ENCODE assay signal across 34 cellular contexts in genomic region chr15:44153352-44153751, GRCh38. TPM values are rescaled to one million over a fixed set of nuclear protein-coding genes. Genes with fewer than 3 reads are reported as not detected.
"Had no signal": no experiment of that assay in that cellular context is flagged by ENCODE, and none has a peak within 500 bp of the region (broad histone marks: within the 10 kb centered on the region; RNA-seq: fewer than 3 reads in every experiment).

No MANE protein-coding gene starts in this region.

- H3K4me1 ChIP-seq: esophagus squamous epithelium, gastroesophageal sphincter had no signal

- H3K4me3 Mint-ChIP-seq: activated B cell treated with CpG ODN at 0.5 μM for 24 hours; activated CD8-positive, alpha-beta T cell treated with anti-CD3 and anti-CD28 coated beads for 36 hours; activated naive CD8-positive, alpha-beta T cell; activated T-cell treated with anti-CD3 and anti-CD28 coated beads, Interleukin-2, amount 50 U/mL, for 4 hours; activated T-helper 17 cell treated with anti-CD3 and anti-CD28 coated beads, Interleukin-2, amount 50 U/mL, for 72 hours; central memory CD8-positive, alpha-beta T cell; effector memory CD8-positive, alpha-beta T cell; T-helper 17 cell; T-helper 2 cell treated with Interferon-gamma antibody and Interleukin-4, amounts not matched to agents 5 μg/mL and 100 μg/mL, for 36 hours had no signal

- H3K27ac Mint-ChIP-seq: activated B cell treated with CpG ODN at 0.5 μM for 24 hours; activated CD8-positive, alpha-beta T cell treated with anti-CD3 and anti-CD28 coated beads for 36 hours; activated naive CD8-positive, alpha-beta T cell; activated T-helper 17 cell treated with anti-CD3 and anti-CD28 coated beads, Interleukin-2, amount 50 U/mL, for 72 hours; effector memory CD8-positive, alpha-beta T cell; T-helper 17 cell; T-helper 2 cell treated with Interferon-gamma antibody and Interleukin-4, amounts not matched to agents 5 μg/mL and 100 μg/mL, for 36 hours had no signal

- ATAC-seq: activated CD4-positive, CD25-positive, alpha-beta regulatory T cell treated with anti-CD3 and anti-CD28 coated beads, Interleukin-2, amount 50 U/mL, for 24 hours; activated CD8-positive, alpha-beta T cell treated with anti-CD3 and anti-CD28 coated beads for 36 hours; activated T-cell treated with anti-CD3 and anti-CD28 coated beads, Interleukin-2, amount 50 U/mL, for 4 hours; activated T-helper 17 cell treated with anti-CD3 and anti-CD28 coated beads, Interleukin-2, amount 50 U/mL, for 72 hours; effector memory CD8-positive, alpha-beta T cell; gastroesophageal sphincter; T-helper 17 cell had no signal

- DNase-seq: activated B cell treated with CpG ODN at 0.5 μM for 24 hours; activated CD4-positive, alpha-beta T cell treated with anti-CD3 and anti-CD28 coated beads for 48 hours; activated CD4-positive, alpha-beta T cell treated with anti-CD3 and anti-CD28 coated beads, Interleukin-2, amount 50 U/mL, for 1 hour; activated CD4-positive, alpha-beta T cell treated with anti-CD3 and anti-CD28 coated beads, Interleukin-2, amount 50 U/mL, for 48 hours; activated CD8-positive, alpha-beta memory T cell treated with anti-CD3 and anti-CD28 coated beads for 24 hours; activated CD8-positive, alpha-beta T cell treated with anti-CD3 and anti-CD28 coated beads for 36 hours; activated effector memory CD4-positive, alpha-beta T cell treated with Interleukin-2 at 50 U/mL for 16 hours; activated gamma-delta T cell treated with Interleukin-2 at 50 U/mL for 16 hours; activated naive CD4-positive, alpha-beta T cell treated with anti-CD3 and anti-CD28 coated beads, Interleukin-2, amount 50 U/mL, for 16 hours; activated naive CD4-positive, alpha-beta T cell treated with Interleukin-2 at 50 U/mL for 16 hours; activated T-cell treated with anti-CD3 and anti-CD28 coated beads, Interleukin-2, amount 50 U/mL, for 4 hours; amniotic stem cell; anterior cingulate cortex; brain microvascular endothelial cell; cortex of kidney; dermis blood vessel endothelial cell; effector CD4-positive, alpha-beta T cell; effector memory CD8-positive, alpha-beta T cell; esophagus squamous epithelium; foreskin melanocyte; T-helper 1 cell; T-helper 17 cell; T1000; WERI-Rb-1 had no signal

- H3K9me3 Mint-ChIP-seq: activated CD8-positive, alpha-beta T cell treated with anti-CD3 and anti-CD28 coated beads for 36 hours; activated T-cell treated with anti-CD3 and anti-CD28 coated beads, Interleukin-2, amount 50 U/mL, for 4 hours; activated T-helper 17 cell treated with anti-CD3 and anti-CD28 coated beads, Interleukin-2, amount 50 U/mL, for 72 hours; central memory CD8-positive, alpha-beta T cell; effector memory CD8-positive, alpha-beta T cell; T-helper 2 cell treated with Interferon-gamma antibody and Interleukin-4, amounts not matched to agents 5 μg/mL and 100 μg/mL, for 36 hours had no signal

- H3K4me3 ChIP-seq: esophagus squamous epithelium, gastroesophageal sphincter had no signal

- H3K27me3 ChIP-seq: brain microvascular endothelial cell had no signal

- H3K4me1 Mint-ChIP-seq: activated B cell treated with CpG ODN at 0.5 μM for 24 hours; activated T-helper 17 cell treated with anti-CD3 and anti-CD28 coated beads, Interleukin-2, amount 50 U/mL, for 72 hours; central memory CD8-positive, alpha-beta T cell; T-helper 17 cell had no signal

- H3K27ac ChIP-seq: brain microvascular endothelial cell, epithelial cell of prostate, esophagus squamous epithelium, gastroesophageal sphincter, WERI-Rb-1 had no signal

- FAIRE-seq: astrocyte, bronchial epithelial cell, colon had no signal

- H3K9me3 ChIP-seq: esophagus squamous epithelium, gastroesophageal sphincter had no signal

- H3K36me3 Mint-ChIP-seq: activated naive CD8-positive, alpha-beta T cell had no signal

- H3K36me3 ChIP-seq: brain microvascular endothelial cell, esophagus squamous epithelium, gastroesophageal sphincter, WERI-Rb-1 had no signal

RNA-seq across cellular contexts. Expression of gene FRMD5, which starts 41.7 kb away (rescaled TPM):
- total RNA-seq: T-helper 17 cell had no signal
